8 cellular contexts compared by ENCODE assay signal in genomic region chr2:79860233-79861058, GRCh38.
DNase-seq lines count a peak whose midpoint lies in the region; ATAC-seq, FAIRE-seq and TF ChIP-seq lines count a peak whose summit lies in the region.

No MANE protein-coding gene starts in this region.

- CTCF ChIA-PET in activated CD8-positive, alpha-beta T cell treated with anti-CD3 and anti-CD28 coated beads, Interleukin-2, amount 10 ng/mL, durations not matched to agents 7 days and 5 days (lab: Charles Lee), result no interaction called here

- H3K36me3 ChIP-seq in endodermal cell (ENCODE audit: control insufficient read depth, insufficient read depth, low read length), result no peaks in the 10 kb centered on the region

- no peak overlapping the region for H3K4me3 ChIP-seq in endodermal cell (ENCODE audit: low read length)

- peaks cover 2% of the 10 kb centered on the region for H3K4me1 ChIP-seq in endodermal cell (ENCODE audit: control insufficient read depth, insufficient read depth, low read length)

- H3K27ac ChIP-seq in endodermal cell (ENCODE audit: low read depth, low read length), result no peak overlapping the region

- 47 to 59% methylated on average over 3 to 8 of the region's 10 CpGs for WGBS in endodermal cell (ENCODE audit: insufficient coverage in 1 of 2, insufficient read length in 1 of 2), 2 experiments

- no peak for FAIRE-seq in GM12891 (lab: Jason Lieb, UNC)

- no peak for TF ChIP-seq POLR2A in GM12891 (IDR thresholded peaks at IDR 0.05; ENCODE audit: low read depth, low read length)

- ATAC-seq in activated CD8-positive, alpha-beta T cell treated with anti-CD3 and anti-CD28 coated beads, Interleukin-2, amount 10 ng/mL, durations not matched to agents 7 days and 5 days, result no peak
- no peak for ATAC-seq in HG03045 (IDR thresholded peaks at IDR 0.05; ENCODE audit: unreplicated experiment)

- H3K27me3 Mint-ChIP-seq in endodermal cell (ENCODE audit: insufficient read depth), result no peaks in the 10 kb centered on the region
- H3K27me3 Mint-ChIP-seq in activated CD8-positive, alpha-beta T cell treated with anti-CD3 and anti-CD28 coated beads, Interleukin-2, amount 10 ng/mL, durations not matched to agents 7 days and 5 days (ENCODE audit: low read depth), result no peaks in the 10 kb centered on the region

- no peaks in the 10 kb centered on the region for H3K27me3 ChIP-seq in endodermal cell (ENCODE audit: control insufficient read depth, insufficient read depth, low read length, poor library complexity, severe bottlenecking)

- POLR2A ChIA-PET in activated CD8-positive, alpha-beta T cell treated with anti-CD3 and anti-CD28 coated beads, Interleukin-2, amount 10 ng/mL, durations not matched to agents 7 days and 5 days (lab: Charles Lee), result no interaction called here

- H3K9me3 Mint-ChIP-seq in endodermal cell, result no peaks in the 10 kb centered on the region
- no peaks in the 10 kb centered on the region for H3K9me3 Mint-ChIP-seq in activated CD8-positive, alpha-beta T cell treated with anti-CD3 and anti-CD28 coated beads, Interleukin-2, amount 10 ng/mL, durations not matched to agents 7 days and 5 days (ENCODE audit: insufficient read depth)

- no peaks in the 10 kb centered on the region for H3K36me3 Mint-ChIP-seq in endodermal cell (ENCODE audit: low read depth)
- H3K36me3 Mint-ChIP-seq in activated CD8-positive, alpha-beta T cell treated with anti-CD3 and anti-CD28 coated beads, Interleukin-2, amount 10 ng/mL, durations not matched to agents 7 days and 5 days (ENCODE audit: low read depth), result no peaks in the 10 kb centered on the region

- H3K4me1 Mint-ChIP-seq in endodermal cell, result peaks cover 21% of the 10 kb centered on the region
- H3K4me1 Mint-ChIP-seq in activated CD8-positive, alpha-beta T cell treated with anti-CD3 and anti-CD28 coated beads, Interleukin-2, amount 10 ng/mL, durations not matched to agents 7 days and 5 days (ENCODE audit: low read depth), result no peaks in the 10 kb centered on the region

- peak; percentile 91 for TF ChIP-seq CTCF in endodermal cell (conservative IDR thresholded peaks at IDR 0.05)

- H3K27ac Mint-ChIP-seq in endodermal cell, result no peak overlapping the region
- no peak overlapping the region for H3K27ac Mint-ChIP-seq in activated CD8-positive, alpha-beta T cell treated with anti-CD3 and anti-CD28 coated beads, Interleukin-2, amount 10 ng/mL, durations not matched to agents 7 days and 5 days

- no peaks in the 10 kb centered on the region for H3K9me3 ChIP-seq in endodermal cell (ENCODE audit: control insufficient read depth, low read length)

- peak; percentile 43 for DNase-seq in DMS53 (lab: John Stamatoyannopoulos, UW)
- no peak for DNase-seq in DMS53 treated with DMSO at 0.1 percent for 48 hours (lab: John Stamatoyannopoulos, UW; ENCODE audit: unreplicated experiment)
- DNase-seq in NCI-H460 (ENCODE audit: extremely low read depth, low read depth), result peak; percentile 14
- no peak for DNase-seq in endodermal cell
- peak; percentile 68 for DNase-seq in retina
- no peak for DNase-seq in activated CD8-positive, alpha-beta T cell treated with anti-CD3 and anti-CD28 coated beads, Interleukin-2, amount 10 ng/mL, durations not matched to agents 7 days and 5 days
- no peak for DNase-seq in GM12891 (ENCODE audit: insufficient read length, low spot score)

- no peak overlapping the region for H3K9ac ChIP-seq in endodermal cell (ENCODE audit: extremely low read depth, low read length, poor library complexity, severe bottlenecking)

- H3K4me3 Mint-ChIP-seq in endodermal cell, result no peak overlapping the region
- no peak overlapping the region for H3K4me3 Mint-ChIP-seq in activated CD8-positive, alpha-beta T cell treated with anti-CD3 and anti-CD28 coated beads, Interleukin-2, amount 10 ng/mL, durations not matched to agents 7 days and 5 days

TF ChIP-seq in GM12891, 5 proteins besides CTCF, POLR2A, EP300 and RAD21:
- TF ChIP-seq TAF1 (IDR thresholded peaks at IDR 0.05; ENCODE audit: low read depth, low read length) (no peak), POLR2AphosphoS5 (IDR thresholded peaks at IDR 0.05; ENCODE audit: low read depth, low read length) (no peak), PAX5 (IDR thresholded peaks at IDR 0.05; ENCODE audit: insufficient read depth, low read length, severe bottlenecking) (no peak), SPI1 (IDR thresholded peaks at IDR 0.05; ENCODE audit: low read depth, low read length) (no peak), POU2F2 (IDR thresholded peaks at IDR 0.05; ENCODE audit: low read depth, low read length) (no peak)

Comparison
In these comparisons a context has a peak if more than half of its experiments do, and no peak if none do; other contexts are left out.
1. DNase-seq: peak in DMS53 (single experiment), NCI-H460 (single experiment) and retina (single experiment); none in DMS53 treated with DMSO at 0.1 percent for 48 hours (single experiment), endodermal cell (single experiment), activated CD8-positive, alpha-beta T cell treated with anti-CD3 and anti-CD28 coated beads, Interleukin-2, amount 10 ng/mL, durations not matched to agents 7 days and 5 days (single experiment) and GM12891 (single experiment).